Comparison of ENCODE assay signal across 2 cellular contexts in the genomic region with DNA sequence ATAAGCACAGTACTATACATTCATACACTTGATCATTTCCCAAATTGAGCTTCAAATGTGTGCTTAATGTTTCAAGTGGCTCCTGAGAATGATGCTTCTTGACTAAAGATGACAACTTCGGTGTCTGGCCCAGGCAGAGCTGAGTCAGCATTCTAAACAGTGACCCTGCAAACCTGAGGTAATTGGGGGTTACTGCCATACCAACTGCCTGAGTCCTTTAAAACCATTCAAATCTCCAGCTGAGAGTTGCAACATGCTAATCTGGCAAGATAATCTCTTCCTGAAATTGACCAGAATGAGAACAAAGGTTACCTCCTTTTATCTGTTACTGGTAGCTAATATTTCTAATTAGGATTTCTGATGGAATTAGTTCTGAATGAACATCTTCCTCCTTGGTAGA.
A peak's percentile ranks its signal among the peaks of the same experiment; 100 is the strongest.
TF ChIP-seq lines count a peak whose summit lies in the region.

No MANE protein-coding gene starts in this region.

TF ChIP-seq in IMR-90, 13 proteins besides CTCF, POLR2A, EP300 and RAD21:
- peak; percentile 94 for TF ChIP-seq MAFK (IDR thresholded peaks at IDR 0.05; ENCODE audit: low read depth, low read length)
- TF ChIP-seq CEBPB (IDR thresholded peaks at IDR 0.05; ENCODE audit: low read depth, low read length) = no peak

TF ChIP-seq in WTC11, 78 proteins besides CTCF, POLR2A, EP300 and RAD21:
- TF ChIP-seq ZNF281 (CRISPR knock-in tag; IDR thresholded peaks at IDR 0.05) (no peak), MXD4 (CRISPR knock-in tag; IDR thresholded peaks at IDR 0.05; ENCODE audit: borderline replicate concordance) (no peak), ERG (CRISPR knock-in tag; IDR thresholded peaks at IDR 0.05) (no peak), SOX15 (CRISPR knock-in tag; IDR thresholded peaks at IDR 0.05) (no peak), RORB (CRISPR knock-in tag; IDR thresholded peaks at IDR 0.05) (no peak), TP53 (CRISPR knock-in tag; IDR thresholded peaks at IDR 0.05) (no peak), STAT6 (CRISPR knock-in tag; conservative IDR thresholded peaks at IDR 0.05; ENCODE audit: low read depth) (no peak), ZNF232 (CRISPR knock-in tag; IDR thresholded peaks at IDR 0.05) (no peak), EMX1 (CRISPR knock-in tag; IDR thresholded peaks at IDR 0.05) (no peak), TEAD1 (CRISPR knock-in tag; IDR thresholded peaks at IDR 0.05) (no peak), ZNF121 (CRISPR knock-in tag; IDR thresholded peaks at IDR 0.05) (no peak), PREB (CRISPR knock-in tag; IDR thresholded peaks at IDR 0.05; ENCODE audit: borderline replicate concordance) (no peak), NR1H2 (CRISPR knock-in tag; IDR thresholded peaks at IDR 0.05) (no peak), ESRRA (CRISPR knock-in tag; IDR thresholded peaks at IDR 0.05; ENCODE audit: borderline replicate concordance) (no peak), JUN (CRISPR knock-in tag; IDR thresholded peaks at IDR 0.05) (no peak), CDX4 (CRISPR knock-in tag; IDR thresholded peaks at IDR 0.05; ENCODE audit: borderline replicate concordance) (no peak), KAT7 (CRISPR knock-in tag; IDR thresholded peaks at IDR 0.05; ENCODE audit: borderline replicate concordance) (no peak), TEAD4 (CRISPR knock-in tag; IDR thresholded peaks at IDR 0.05) (no peak)
- TF ChIP-seq, protein P1, sequence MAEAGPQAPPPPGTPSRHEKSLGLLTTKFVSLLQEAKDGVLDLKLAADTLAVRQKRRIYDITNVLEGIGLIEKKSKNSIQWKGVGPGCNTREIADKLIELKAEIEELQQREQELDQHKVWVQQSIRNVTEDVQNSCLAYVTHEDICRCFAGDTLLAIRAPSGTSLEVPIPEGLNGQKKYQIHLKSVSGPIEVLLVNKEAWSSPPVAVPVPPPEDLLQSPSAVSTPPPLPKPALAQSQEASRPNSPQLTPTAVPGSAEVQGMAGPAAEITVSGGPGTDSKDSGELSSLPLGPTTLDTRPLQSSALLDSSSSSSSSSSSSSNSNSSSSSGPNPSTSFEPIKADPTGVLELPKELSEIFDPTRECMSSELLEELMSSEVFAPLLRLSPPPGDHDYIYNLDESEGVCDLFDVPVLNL (CRISPR knock-in tag; IDR thresholded peaks at IDR 0.05; ENCODE audit: borderline replicate concordance, low read depth) = no peak
- TF ChIP-seq, protein P2, sequence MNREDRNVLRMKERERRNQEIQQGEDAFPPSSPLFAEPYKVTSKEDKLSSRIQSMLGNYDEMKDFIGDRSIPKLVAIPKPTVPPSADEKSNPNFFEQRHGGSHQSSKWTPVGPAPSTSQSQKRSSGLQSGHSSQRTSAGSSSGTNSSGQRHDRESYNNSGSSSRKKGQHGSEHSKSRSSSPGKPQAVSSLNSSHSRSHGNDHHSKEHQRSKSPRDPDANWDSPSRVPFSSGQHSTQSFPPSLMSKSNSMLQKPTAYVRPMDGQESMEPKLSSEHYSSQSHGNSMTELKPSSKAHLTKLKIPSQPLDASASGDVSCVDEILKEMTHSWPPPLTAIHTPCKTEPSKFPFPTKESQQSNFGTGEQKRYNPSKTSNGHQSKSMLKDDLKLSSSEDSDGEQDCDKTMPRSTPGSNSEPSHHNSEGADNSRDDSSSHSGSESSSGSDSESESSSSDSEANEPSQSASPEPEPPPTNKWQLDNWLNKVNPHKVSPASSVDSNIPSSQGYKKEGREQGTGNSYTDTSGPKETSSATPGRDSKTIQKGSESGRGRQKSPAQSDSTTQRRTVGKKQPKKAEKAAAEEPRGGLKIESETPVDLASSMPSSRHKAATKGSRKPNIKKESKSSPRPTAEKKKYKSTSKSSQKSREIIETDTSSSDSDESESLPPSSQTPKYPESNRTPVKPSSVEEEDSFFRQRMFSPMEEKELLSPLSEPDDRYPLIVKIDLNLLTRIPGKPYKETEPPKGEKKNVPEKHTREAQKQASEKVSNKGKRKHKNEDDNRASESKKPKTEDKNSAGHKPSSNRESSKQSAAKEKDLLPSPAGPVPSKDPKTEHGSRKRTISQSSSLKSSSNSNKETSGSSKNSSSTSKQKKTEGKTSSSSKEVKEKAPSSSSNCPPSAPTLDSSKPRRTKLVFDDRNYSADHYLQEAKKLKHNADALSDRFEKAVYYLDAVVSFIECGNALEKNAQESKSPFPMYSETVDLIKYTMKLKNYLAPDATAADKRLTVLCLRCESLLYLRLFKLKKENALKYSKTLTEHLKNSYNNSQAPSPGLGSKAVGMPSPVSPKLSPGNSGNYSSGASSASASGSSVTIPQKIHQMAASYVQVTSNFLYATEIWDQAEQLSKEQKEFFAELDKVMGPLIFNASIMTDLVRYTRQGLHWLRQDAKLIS (CRISPR knock-in tag; IDR thresholded peaks at IDR 0.05; ENCODE audit: borderline replicate concordance) = no peak
